ENCODE assay signal across 28 cellular contexts in the genomic region with DNA sequence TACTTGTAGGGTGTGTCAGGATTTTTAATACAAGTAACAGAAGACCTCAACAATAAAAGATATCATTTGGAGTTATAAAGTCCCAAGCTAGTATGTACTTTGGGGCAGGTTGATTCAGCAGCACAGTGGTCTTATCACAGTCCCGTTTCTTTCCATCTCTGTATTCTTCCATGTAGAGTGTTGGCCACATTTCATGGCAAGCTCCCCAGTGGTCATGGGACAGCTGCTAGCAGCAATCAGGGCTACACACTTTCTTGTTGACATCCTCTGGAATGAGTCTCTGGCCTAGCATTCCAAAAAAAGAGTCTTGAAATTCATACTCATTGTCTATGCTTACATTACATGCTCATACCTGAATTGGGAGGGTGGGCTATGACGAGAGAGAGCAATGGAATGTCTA.
"Had no signal": no experiment of that assay in that cellular context is flagged by ENCODE, and none has a peak within 500 bp of the region (broad histone marks: within the 10 kb centered on the region; RNA-seq: fewer than 3 reads in every experiment).

No MANE protein-coding gene starts in this region.

- H3K4me1 ChIP-seq: prostate gland had no signal

- ATAC-seq: activated CD4-positive, alpha-beta T cell treated with anti-CD3 and anti-CD28 coated beads for 36 hours; activated CD8-positive, alpha-beta memory T cell treated with anti-CD3 and anti-CD28 coated beads, Interleukin-2, amount 10 ng/mL, durations not matched to agents 7 days and 5 days; activated CD8-positive, alpha-beta T cell treated with anti-CD3 and anti-CD28 coated beads, Interleukin-2, amount 10 ng/mL, durations not matched to agents 7 days and 5 days; activated naive CD4-positive, alpha-beta T cell treated with anti-CD3 and anti-CD28 coated beads, Interleukin-2, amount 50 U/mL, for 72 hours; activated T-cell treated with anti-CD3 and anti-CD28 coated beads, Interleukin-2, amount 50 U/mL, for 72 hours; body of pancreas; left lobe of liver; mucosa of descending colon; pancreas; stimulated activated naive CD8-positive, alpha-beta T cell treated with anti-CD3 and anti-CD28 coated beads, Interleukin-15, Interleukin-2, amounts not matched to agents 100 U/mL and 50 U/mL, for 24 hours; T-cell had no signal

- DNase-seq: activated B cell treated with CpG ODN at 0.5 μM for 24 hours; activated CD4-positive, alpha-beta T cell treated with anti-CD3 and anti-CD28 coated beads for 36 hours; activated CD8-positive, alpha-beta memory T cell treated with anti-CD3 and anti-CD28 coated beads, Interleukin-2, amount 10 ng/mL, durations not matched to agents 7 days and 5 days; activated CD8-positive, alpha-beta T cell treated with anti-CD3 and anti-CD28 coated beads, Interleukin-2, amount 10 ng/mL, durations not matched to agents 7 days and 5 days; activated naive CD4-positive, alpha-beta T cell; activated T-cell treated with anti-CD3 and anti-CD28 coated beads, Interleukin-2, amount 50 U/mL, for 72 hours; aorta; body of pancreas; dorsolateral prefrontal cortex; effector memory CD4-positive, alpha-beta T cell; head of caudate nucleus; mesendoderm; mucosa of descending colon; naive B cell; nephron progenitor cell; pancreas; stimulated activated CD4-positive, alpha-beta T cell treated with anti-CD3 and anti-CD28 coated beads, Interleukin-12 subunit alpha, Interleukin-12 subunit beta, amount 100 ng/mL, for 4 hours; stimulated activated CD4-positive, alpha-beta T cell treated with anti-CD3 and anti-CD28 coated beads, Interleukin-4, amount 100 ng/mL, for 1 hour; stimulated activated naive CD8-positive, alpha-beta T cell treated with anti-CD3 and anti-CD28 coated beads, Interleukin-15, Interleukin-2, amounts not matched to agents 100 U/mL and 50 U/mL, for 24 hours; T-cell; trophoblast cell had no signal

- H3K27ac ChIP-seq: body of pancreas, coronary artery, pancreas, prostate gland, skin epidermis, thoracic aorta had no signal

- H3K4me3 ChIP-seq: body of pancreas, coronary artery, dorsolateral prefrontal cortex, lung, mucosa of descending colon, pancreas, prostate gland, skin epidermis, thoracic aorta had no signal

- H3K27me3 ChIP-seq: body of pancreas, dorsolateral prefrontal cortex, pancreas had no signal

- H3K9me3 ChIP-seq: body of pancreas, mucosa of descending colon, pancreas, prostate gland, thoracic aorta had no signal

- H3K36me3 ChIP-seq: pancreas, prostate gland, thoracic aorta had no signal
